30 cellular contexts compared by ENCODE assay signal in the genomic region with DNA sequence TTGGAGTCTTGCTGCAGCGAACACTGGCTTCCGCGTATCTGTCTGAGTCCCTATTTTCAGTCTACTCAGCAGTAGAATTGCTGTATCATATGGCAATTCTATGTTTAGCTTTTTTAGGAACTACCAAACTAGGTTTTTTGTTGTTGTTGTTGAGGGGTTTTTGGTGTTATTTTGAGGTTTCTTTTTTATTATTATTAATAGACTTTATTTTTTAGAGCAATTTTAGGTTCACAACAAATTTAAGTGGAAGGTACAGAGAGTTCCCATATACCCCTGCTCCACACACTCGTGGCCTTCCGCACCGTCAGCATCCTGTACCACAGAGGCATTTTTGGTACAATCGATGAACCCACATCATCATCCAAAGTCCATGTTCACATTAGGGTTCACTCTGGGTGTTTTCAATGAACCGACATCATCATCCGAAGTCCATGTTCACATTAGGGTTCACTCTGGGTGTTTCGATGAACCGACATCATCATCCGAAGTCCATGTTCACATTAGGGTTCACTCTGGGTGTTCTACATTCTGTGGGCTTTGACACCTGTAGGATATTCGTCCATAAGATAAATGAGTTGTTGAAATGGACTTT.
"Had no signal": no experiment of that assay in that cellular context is flagged by ENCODE, and none has a peak within 500 bp of the region (broad histone marks: within the 10 kb centered on the region; RNA-seq: fewer than 3 reads in every experiment).

No MANE protein-coding gene starts in this region.

- H3K4me1 Mint-ChIP-seq: activated CD4-positive, alpha-beta memory T cell treated with anti-CD3 and anti-CD28 coated beads, Interleukin-2, amount 10 ng/mL, durations not matched to agents 7 days and 5 days; activated CD4-positive, alpha-beta T cell treated with anti-CD3 and anti-CD28 coated beads, Interleukin-2, amount 10 ng/mL, durations not matched to agents 7 days and 5 days; activated naive CD4-positive, alpha-beta T cell treated with anti-CD3 and anti-CD28 coated beads, Interleukin-2, amount 10 ng/mL, durations not matched to agents 7 days and 5 days; activated naive CD8-positive, alpha-beta T cell treated with anti-CD3 and anti-CD28 coated beads, Interleukin-2, amount 10 ng/mL, durations not matched to agents 7 days and 5 days had no signal

- DNase-seq: activated CD4-positive, alpha-beta memory T cell treated with anti-CD3 and anti-CD28 coated beads, Interleukin-2, amount 10 ng/mL, durations not matched to agents 7 days and 5 days; activated CD4-positive, alpha-beta T cell treated with anti-CD3 and anti-CD28 coated beads for 1 hour; activated CD4-positive, alpha-beta T cell treated with anti-CD3 and anti-CD28 coated beads for 4 hours; activated CD4-positive, alpha-beta T cell treated with anti-CD3 and anti-CD28 coated beads, Interleukin-2, amount 10 ng/mL, durations not matched to agents 7 days and 5 days; activated CD4-positive, alpha-beta T cell treated with anti-CD3 and anti-CD28 coated beads, Interleukin-2, amount 50 U/mL, for 4 hours; activated CD8-positive, alpha-beta memory T cell treated with anti-CD3 and anti-CD28 coated beads, Interleukin-2, amount 50 U/mL, for 48 hours; activated gamma-delta T cell; activated naive CD4-positive, alpha-beta T cell; activated naive CD4-positive, alpha-beta T cell treated with anti-CD3 and anti-CD28 coated beads, Interleukin-2, amount 10 ng/mL, durations not matched to agents 7 days and 5 days; activated naive CD8-positive, alpha-beta T cell treated with anti-CD3 and anti-CD28 coated beads, Interleukin-2, amount 10 ng/mL, durations not matched to agents 7 days and 5 days; activated T-cell treated with anti-CD3 and anti-CD28 coated beads for 4 hours; activated T-cell treated with anti-CD3 and anti-CD28 coated beads, Interleukin-2, amount 50 U/mL, for 24 hours; activated T-cell treated with anti-CD3 and anti-CD28 coated beads, Interleukin-2, amount 50 U/mL, for 72 hours; cortex of kidney; dermis blood vessel endothelial cell; effector CD4-positive, alpha-beta T cell; effector memory CD8-positive, alpha-beta T cell; erythroblast; gastrocnemius medialis; glutamatergic neuron; T-helper 2 cell had no signal

- FAIRE-seq: bronchial epithelial cell, colon had no signal

- H3K4me3 Mint-ChIP-seq: activated CD4-positive, alpha-beta memory T cell treated with anti-CD3 and anti-CD28 coated beads, Interleukin-2, amount 10 ng/mL, durations not matched to agents 7 days and 5 days; activated CD4-positive, alpha-beta T cell treated with anti-CD3 and anti-CD28 coated beads, Interleukin-2, amount 10 ng/mL, durations not matched to agents 7 days and 5 days; activated naive CD4-positive, alpha-beta T cell treated with anti-CD3 and anti-CD28 coated beads, Interleukin-2, amount 10 ng/mL, durations not matched to agents 7 days and 5 days; activated naive CD8-positive, alpha-beta T cell treated with anti-CD3 and anti-CD28 coated beads, Interleukin-2, amount 10 ng/mL, durations not matched to agents 7 days and 5 days; activated T-cell treated with anti-CD3 and anti-CD28 coated beads, Interleukin-2, amount 50 U/mL, for 24 hours; activated T-cell treated with anti-CD3 and anti-CD28 coated beads, Interleukin-2, amount 50 U/mL, for 72 hours; effector memory CD8-positive, alpha-beta T cell; WTC11 had no signal

- H3K27me3 ChIP-seq: ascending aorta, brain microvascular endothelial cell, esophagus muscularis mucosa, foreskin keratinocyte, gastrocnemius medialis had no signal

- ATAC-seq: activated naive CD4-positive, alpha-beta T cell treated with anti-CD3 and anti-CD28 coated beads, Interleukin-2, amount 50 U/mL, for 72 hours; activated T-cell treated with anti-CD3 and anti-CD28 coated beads, Interleukin-2, amount 50 U/mL, for 72 hours; effector memory CD8-positive, alpha-beta T cell; foreskin keratinocyte; gastrocnemius medialis; WTC11 had no signal

- H3K9me3 Mint-ChIP-seq: activated CD4-positive, alpha-beta memory T cell treated with anti-CD3 and anti-CD28 coated beads, Interleukin-2, amount 10 ng/mL, durations not matched to agents 7 days and 5 days; activated CD4-positive, alpha-beta T cell treated with anti-CD3 and anti-CD28 coated beads, Interleukin-2, amount 10 ng/mL, durations not matched to agents 7 days and 5 days; activated naive CD4-positive, alpha-beta T cell treated with anti-CD3 and anti-CD28 coated beads, Interleukin-2, amount 10 ng/mL, durations not matched to agents 7 days and 5 days; activated naive CD4-positive, alpha-beta T cell treated with anti-CD3 and anti-CD28 coated beads, Interleukin-2, amount 50 U/mL, for 72 hours; activated naive CD8-positive, alpha-beta T cell treated with anti-CD3 and anti-CD28 coated beads, Interleukin-2, amount 10 ng/mL, durations not matched to agents 7 days and 5 days; activated T-cell treated with anti-CD3 and anti-CD28 coated beads, Interleukin-2, amount 50 U/mL, for 24 hours; activated T-cell treated with anti-CD3 and anti-CD28 coated beads, Interleukin-2, amount 50 U/mL, for 72 hours; effector memory CD8-positive, alpha-beta T cell; WTC11 had no signal

- H3K9me3 ChIP-seq: ascending aorta, esophagus muscularis mucosa, gastrocnemius medialis had no signal

- H3K27ac ChIP-seq: ascending aorta, brain microvascular endothelial cell, esophagus muscularis mucosa, foreskin keratinocyte, gastrocnemius medialis, VCaP had no signal

- H3K36me3 Mint-ChIP-seq: activated naive CD4-positive, alpha-beta T cell treated with anti-CD3 and anti-CD28 coated beads, Interleukin-2, amount 10 ng/mL, durations not matched to agents 7 days and 5 days; activated naive CD4-positive, alpha-beta T cell treated with anti-CD3 and anti-CD28 coated beads, Interleukin-2, amount 50 U/mL, for 72 hours; WTC11 had no signal

- H3K4me3 ChIP-seq: ascending aorta, esophagus muscularis mucosa, gastrocnemius medialis had no signal

- H3K4me1 ChIP-seq: ascending aorta, esophagus muscularis mucosa, foreskin keratinocyte, gastrocnemius medialis had no signal

- H3K36me3 ChIP-seq: brain microvascular endothelial cell had no signal

- H3K27me3 Mint-ChIP-seq: activated CD4-positive, alpha-beta memory T cell treated with anti-CD3 and anti-CD28 coated beads, Interleukin-2, amount 10 ng/mL, durations not matched to agents 7 days and 5 days; activated CD4-positive, alpha-beta T cell treated with anti-CD3 and anti-CD28 coated beads, Interleukin-2, amount 10 ng/mL, durations not matched to agents 7 days and 5 days; activated naive CD4-positive, alpha-beta T cell treated with anti-CD3 and anti-CD28 coated beads, Interleukin-2, amount 10 ng/mL, durations not matched to agents 7 days and 5 days; activated naive CD8-positive, alpha-beta T cell treated with anti-CD3 and anti-CD28 coated beads, Interleukin-2, amount 10 ng/mL, durations not matched to agents 7 days and 5 days; activated T-cell treated with anti-CD3 and anti-CD28 coated beads, Interleukin-2, amount 50 U/mL, for 24 hours; effector memory CD8-positive, alpha-beta T cell had no signal

- H3K27ac Mint-ChIP-seq: activated CD4-positive, alpha-beta memory T cell treated with anti-CD3 and anti-CD28 coated beads, Interleukin-2, amount 10 ng/mL, durations not matched to agents 7 days and 5 days; activated CD4-positive, alpha-beta T cell treated with anti-CD3 and anti-CD28 coated beads, Interleukin-2, amount 10 ng/mL, durations not matched to agents 7 days and 5 days; activated naive CD4-positive, alpha-beta T cell treated with anti-CD3 and anti-CD28 coated beads, Interleukin-2, amount 10 ng/mL, durations not matched to agents 7 days and 5 days; activated naive CD4-positive, alpha-beta T cell treated with anti-CD3 and anti-CD28 coated beads, Interleukin-2, amount 50 U/mL, for 72 hours; activated naive CD8-positive, alpha-beta T cell treated with anti-CD3 and anti-CD28 coated beads, Interleukin-2, amount 10 ng/mL, durations not matched to agents 7 days and 5 days; activated T-cell treated with anti-CD3 and anti-CD28 coated beads, Interleukin-2, amount 50 U/mL, for 24 hours; activated T-cell treated with anti-CD3 and anti-CD28 coated beads, Interleukin-2, amount 50 U/mL, for 72 hours; effector memory CD8-positive, alpha-beta T cell; WTC11 had no signal
